In genomic region chr9:37417857-37418618, GRCh38 we compare ENCODE assay signal across 27 cellular contexts. TPM values are rescaled to one million over a fixed set of nuclear protein-coding genes. Genes with fewer than 3 reads are reported as not detected.
DNase-seq lines count a peak whose midpoint lies in the region; ATAC-seq, FAIRE-seq and TF ChIP-seq lines count a peak whose summit lies in the region.
"Had no signal": no experiment of that assay in that cellular context is flagged by ENCODE, and none has a peak within 500 bp of the region (broad histone marks: within the 10 kb centered on the region; RNA-seq: fewer than 3 reads in every experiment).

No MANE protein-coding gene starts in this region.

- H3K27me3 ChIP-seq in Karpas-422 (ENCODE audit: low read length) (no peaks in the 10 kb centered on the region), HepG2 (ENCODE audit: control insufficient read depth in 1 of 2, insufficient read depth in 2 of 2, low read length in 2 of 2) (no peaks in the 10 kb centered on the region), sigmoid colon (no peaks in the 10 kb centered on the region)
- H3K27me3 ChIP-seq: pancreas, suprapubic skin had no signal

- H3K9me3 ChIP-seq in Karpas-422 (ENCODE audit: low read length) (no peaks in the 10 kb centered on the region), HepG2 (ENCODE audit: low read length) (no peaks in the 10 kb centered on the region), sigmoid colon (no peaks in the 10 kb centered on the region)
- H3K9me3 ChIP-seq: pancreas, suprapubic skin had no signal

- DNase-seq in Karpas-422 (no peak), MCF 10A (ENCODE audit: unreplicated experiment) (peak; percentile 18), HepG2 (ENCODE audit: low spot score) (peak; percentile 79), sigmoid colon (no peak), nucleus accumbens (lab: John Stamatoyannopoulos, UW) (no peak)
- no peak for DNase-seq in activated CD8-positive, alpha-beta T cell treated with anti-CD3 and anti-CD28 coated beads, Interleukin-2, amount 10 ng/mL, durations not matched to agents 7 days and 5 days
- DNase-seq: activated CD8-positive, alpha-beta memory T cell treated with anti-CD3 and anti-CD28 coated beads for 24 hours; activated gamma-delta T cell; activated naive CD8-positive, alpha-beta T cell treated with anti-CD3 and anti-CD28 coated beads, Interleukin-2, amount 10 ng/mL, durations not matched to agents 7 days and 5 days; EL; NCI-H1417 treated with DMSO at 0.1 percent for 48 hours; NCI-H774; right cardiac atrium; stimulated activated naive B cell treated with anti-CD40 and anti-IgM and Interleukin-4, amounts not matched to agents 10 μg/mL and 1 μg/mL and 100 μg/mL, for 72 hours had no signal

- 5% methylated on average over 9 of the region's 9 CpGs for WGBS in HepG2 (ENCODE audit: low lambda C conversion rate)
- 88 to 93% methylated on average over 9 of the region's 9 CpGs for WGBS in sigmoid colon, 2 donors

- H3K27ac Mint-ChIP-seq in MCF 10A (ENCODE audit: low read depth, unreplicated experiment): peak overlapping the region; percentile 86
- H3K27ac Mint-ChIP-seq in activated CD8-positive, alpha-beta T cell treated with anti-CD3 and anti-CD28 coated beads, Interleukin-2, amount 10 ng/mL, durations not matched to agents 7 days and 5 days: no peak overlapping the region
- H3K27ac Mint-ChIP-seq: activated naive CD8-positive, alpha-beta T cell treated with anti-CD3 and anti-CD28 coated beads, Interleukin-2, amount 10 ng/mL, durations not matched to agents 7 days and 5 days; dendritic cell treated with granulocyte-macrophage colony-stimulating factor and Interleukin-4, amounts not matched to agents 40 ng/mL and 50 ng/mL, for 4 days; T-helper 1 cell treated with Interleukin-12 subunit alpha and Interleukin-12 subunit beta and Interleukin-4 antibody, amounts not matched to agents 30 μg/mL and 1 μg/mL, for 36 hours had no signal

- no peak overlapping the region for H3K4me3 Mint-ChIP-seq in MCF 10A (ENCODE audit: unreplicated experiment)
- H3K4me3 Mint-ChIP-seq in activated CD8-positive, alpha-beta T cell treated with anti-CD3 and anti-CD28 coated beads, Interleukin-2, amount 10 ng/mL, durations not matched to agents 7 days and 5 days: no peak overlapping the region
- H3K4me3 Mint-ChIP-seq: activated naive CD8-positive, alpha-beta T cell treated with anti-CD3 and anti-CD28 coated beads, Interleukin-2, amount 10 ng/mL, durations not matched to agents 7 days and 5 days; central memory CD8-positive, alpha-beta T cell; dendritic cell treated with granulocyte-macrophage colony-stimulating factor and Interleukin-4, amounts not matched to agents 40 ng/mL and 50 ng/mL, for 4 days; stimulated activated naive B cell treated with anti-CD40 and anti-IgM and Interleukin-4, amounts not matched to agents 10 μg/mL and 1 μg/mL and 100 μg/mL, for 72 hours; T-helper 1 cell treated with Interleukin-12 subunit alpha and Interleukin-12 subunit beta and Interleukin-4 antibody, amounts not matched to agents 30 μg/mL and 1 μg/mL, for 36 hours had no signal

- peaks cover 69% of the 10 kb centered on the region for H3K4me1 ChIP-seq in Karpas-422 (ENCODE audit: low read length)
- H3K4me1 ChIP-seq in HepG2 (ENCODE audit: insufficient read depth, low read length): peaks cover 63% of the 10 kb centered on the region
- H3K4me1 ChIP-seq in sigmoid colon: peaks cover 0 to 22% (median 16%) of the 10 kb centered on the region in 4 donors

- BruUV-seq in MCF 10A (replicated peaks; lab: Mats Ljungman, UMichigan): no TSS peak
- TSS peak; percentile 69 for BruUV-seq in HepG2 (replicated peaks; lab: Mats Ljungman, UMichigan)

- intact Hi-C loops in MCF 10A (cut with micrococcal nuclease) (loop anchor here (10.0 kb wide), 1 partner anchor 423 kb away; no protein-coding TSS in a partner anchor), HepG2 (cut with micrococcal nuclease; ENCODE audit: unreplicated experiment) (loop anchor here (5.0 kb wide), 1 partner anchor 551 kb away; no protein-coding TSS in a partner anchor), sigmoid colon (cut with DNase I) (no loop called here)

- FAIRE-seq in HepG2 (lab: Jason Lieb, UNC): peak; percentile 72
- FAIRE-seq: astrocyte, GM12878, H54, pancreas, TTC549 had no signal

- POLR2A ChIA-PET in MCF 10A (lab: Yijun Ruan, JAX) (interaction anchor here (0.6 to 3.0 kb wide), 5 partner anchors 12 to 103 kb away, joined by 3 to 14 read pairs (median 4); partner anchors contain the start of gene ZBTB5), HepG2 (lab: Yijun Ruan, JAX) (interaction anchor here (2.6 to 3.0 kb wide), 2 partner anchors 13 to 48 kb away, joined by 16 to 20 read pairs; partner anchors contain the start of gene ZBTB5)
- POLR2A ChIA-PET in activated CD8-positive, alpha-beta T cell treated with anti-CD3 and anti-CD28 coated beads, Interleukin-2, amount 10 ng/mL, durations not matched to agents 7 days and 5 days (lab: Charles Lee): interaction anchor here (0.8 kb wide), 1 partner anchor 46 kb away, joined by 4 read pairs; no protein-coding TSS in a partner anchor

- H3K27ac ChIP-seq in Karpas-422 (ENCODE audit: low read length) (peak overlapping the region; percentile 81), HepG2 (ENCODE audit: extremely low read length, insufficient read depth, low read length) (peak overlapping the region; percentile 43), sigmoid colon (no peak overlapping the region)
- H3K27ac ChIP-seq: pancreas, SK-N-MC, suprapubic skin had no signal

- H3K4me3 ChIP-seq in Karpas-422 (ENCODE audit: low read length) (peak overlapping the region; percentile 12; the same call in 1 of the 2 replicates), HepG2 (replicated peaks in 1 of 3; ENCODE audit: insufficient read depth in 1 of 3, low read depth in 2 of 3, low read length in 3 of 3) (peak overlapping the region; percentile 17 to 56 (median 35); a peak in 5 of 6 replicates), sigmoid colon (no peak overlapping the region)
- H3K4me3 ChIP-seq: GM12878, pancreas, SK-N-MC, suprapubic skin had no signal

- H3K9me2 ChIP-seq in Karpas-422 (replicated peaks; ENCODE audit: insufficient read depth, low read length): no peaks in the 10 kb centered on the region

- no peaks in the 10 kb centered on the region for H3K27me3 Mint-ChIP-seq in MCF 10A (ENCODE audit: insufficient read depth, unreplicated experiment)
- H3K27me3 Mint-ChIP-seq in activated CD8-positive, alpha-beta T cell treated with anti-CD3 and anti-CD28 coated beads, Interleukin-2, amount 10 ng/mL, durations not matched to agents 7 days and 5 days (ENCODE audit: low read depth): peaks cover 3% of the 10 kb centered on the region
- H3K27me3 Mint-ChIP-seq: stimulated activated naive B cell treated with anti-CD40 and anti-IgM and Interleukin-4, amounts not matched to agents 10 μg/mL and 1 μg/mL and 100 μg/mL, for 72 hours had no signal

- no peak for TF ChIP-seq POLR2A in HepG2 (IDR thresholded peaks at IDR 0.05; ENCODE audit: insufficient read depth in 1 of 2, low read depth in 2 of 2, low read length in 2 of 2)
- no peak for TF ChIP-seq POLR2A in sigmoid colon (IDR thresholded peaks at IDR 0.05)

- no peaks in the 10 kb centered on the region for H4K20me1 ChIP-seq in Karpas-422 (ENCODE audit: insufficient read depth, low read depth, low read length)
- H4K20me1 ChIP-seq in HepG2 (ENCODE audit: insufficient read depth, low read length): no peaks in the 10 kb centered on the region

- peak; percentile 39 for ATAC-seq in HepG2
- ATAC-seq in activated CD8-positive, alpha-beta T cell treated with anti-CD3 and anti-CD28 coated beads, Interleukin-2, amount 10 ng/mL, durations not matched to agents 7 days and 5 days: no peak
- ATAC-seq in SK-N-SH treated with all-trans-retinoic acid at 6 μM for 48 hours: no peak
- ATAC-seq: activated CD4-positive, CD25-positive, alpha-beta regulatory T cell treated with anti-CD3 and anti-CD28 coated beads, Interleukin-2, amount 50 U/mL, for 24 hours; GM12878; right cardiac atrium; stimulated activated naive B cell treated with anti-CD40 and anti-IgM and Interleukin-4, amounts not matched to agents 10 μg/mL and 1 μg/mL and 100 μg/mL, for 72 hours had no signal

- in situ Hi-C loops in HepG2 (cut with HindIII; ENCODE audit: extremely low pct_ligation_motif_present, low pct_unique_long_range_greater_than_20kb): no loop called here

- H3K9me3 Mint-ChIP-seq in MCF 10A (ENCODE audit: unreplicated experiment): no peaks in the 10 kb centered on the region
- no peaks in the 10 kb centered on the region for H3K9me3 Mint-ChIP-seq in activated CD8-positive, alpha-beta T cell treated with anti-CD3 and anti-CD28 coated beads, Interleukin-2, amount 10 ng/mL, durations not matched to agents 7 days and 5 days (ENCODE audit: insufficient read depth)
- H3K9me3 Mint-ChIP-seq: activated naive CD8-positive, alpha-beta T cell treated with anti-CD3 and anti-CD28 coated beads, Interleukin-2, amount 10 ng/mL, durations not matched to agents 7 days and 5 days; central memory CD8-positive, alpha-beta T cell; dendritic cell treated with granulocyte-macrophage colony-stimulating factor and Interleukin-4, amounts not matched to agents 40 ng/mL and 50 ng/mL, for 4 days; nephron; stimulated activated naive B cell treated with anti-CD40 and anti-IgM and Interleukin-4, amounts not matched to agents 10 μg/mL and 1 μg/mL and 100 μg/mL, for 72 hours; T-helper 1 cell treated with Interleukin-12 subunit alpha and Interleukin-12 subunit beta and Interleukin-4 antibody, amounts not matched to agents 30 μg/mL and 1 μg/mL, for 36 hours had no signal

- H3K9ac ChIP-seq in Karpas-422 (ENCODE audit: low read length) (peak overlapping the region; percentile 40), HepG2 (ENCODE audit: insufficient read depth, low read depth, low read length) (peak overlapping the region; percentile 41)

- TF ChIP-seq RAD21 in HepG2 (CRISPR knock-in tag; IDR thresholded peaks at IDR 0.05): no peak

- TF ChIP-seq EP300 in HepG2 (IDR thresholded peaks at IDR 0.05; ENCODE audit: low read depth in 2 of 2, low read length in 2 of 2): no peak
- no peak for TF ChIP-seq EP300 in HepG2 (CRISPR knock-in tag; IDR thresholded peaks at IDR 0.05; ENCODE audit: borderline replicate concordance)
- no peak for TF ChIP-seq EP300 in sigmoid colon (IDR thresholded peaks at IDR 0.05)

- peaks cover 13% of the 10 kb centered on the region for H3K79me2 ChIP-seq in Karpas-422 (ENCODE audit: low read length)
- peaks cover 5% of the 10 kb centered on the region for H3K79me2 ChIP-seq in HepG2 (ENCODE audit: insufficient read depth, low read length)

- peaks cover 38% of the 10 kb centered on the region for H3K4me1 Mint-ChIP-seq in MCF 10A (ENCODE audit: insufficient read depth, unreplicated experiment)
- H3K4me1 Mint-ChIP-seq in activated CD8-positive, alpha-beta T cell treated with anti-CD3 and anti-CD28 coated beads, Interleukin-2, amount 10 ng/mL, durations not matched to agents 7 days and 5 days (ENCODE audit: low read depth): peaks cover 17% of the 10 kb centered on the region

- no peaks in the 10 kb centered on the region for H3K36me3 Mint-ChIP-seq in MCF 10A (ENCODE audit: insufficient read depth, unreplicated experiment)
- H3K36me3 Mint-ChIP-seq in activated CD8-positive, alpha-beta T cell treated with anti-CD3 and anti-CD28 coated beads, Interleukin-2, amount 10 ng/mL, durations not matched to agents 7 days and 5 days (ENCODE audit: low read depth): no peaks in the 10 kb centered on the region
- H3K36me3 Mint-ChIP-seq: activated naive CD8-positive, alpha-beta T cell treated with anti-CD3 and anti-CD28 coated beads, Interleukin-2, amount 10 ng/mL, durations not matched to agents 7 days and 5 days had no signal

- CTCF ChIA-PET in MCF 10A (lab: Yijun Ruan, JAX): interaction anchor here (0.6 to 1.4 kb wide), 3 partner anchors 51 to 1252 kb away, joined by 3 to 4 read pairs (median 3); no protein-coding TSS in a partner anchor
- CTCF ChIA-PET in HepG2 (lab: Yijun Ruan, JAX; ENCODE audit: low intra/inter-chr PET ratio, low total read pairs): no interaction called here
- CTCF ChIA-PET in activated CD8-positive, alpha-beta T cell treated with anti-CD3 and anti-CD28 coated beads, Interleukin-2, amount 10 ng/mL, durations not matched to agents 7 days and 5 days (lab: Charles Lee): interaction anchor here (1.3 kb wide), 1 partner anchor 545 kb away, joined by 4 read pairs; no protein-coding TSS in a partner anchor

- H3K4me2 ChIP-seq in Karpas-422 (ENCODE audit: low read depth, low read length, poor library complexity, severe bottlenecking): peak overlapping the region; percentile 48
- peak overlapping the region; percentile 82 for H3K4me2 ChIP-seq in HepG2 (ENCODE audit: low read depth, low read length)

- H3K36me3 ChIP-seq in Karpas-422 (ENCODE audit: insufficient read depth, low read length): no peaks in the 10 kb centered on the region
- no peaks in the 10 kb centered on the region for H3K36me3 ChIP-seq in HepG2 (replicated peaks in 1 of 2; ENCODE audit: control insufficient read depth in 1 of 2, insufficient read depth in 2 of 2, low read length in 2 of 2)
- no peaks in the 10 kb centered on the region for H3K36me3 ChIP-seq in sigmoid colon
- H3K36me3 ChIP-seq: pancreas, suprapubic skin had no signal

- H2AFZ ChIP-seq in Karpas-422 (ENCODE audit: low read length) (no peak overlapping the region), HepG2 (ENCODE audit: low read length) (peak overlapping the region; percentile 36)

- TF ChIP-seq CTCF in MCF 10A (IDR thresholded peaks at IDR 0.05; ENCODE audit: unreplicated experiment) (no peak), HepG2 (CRISPR knock-in tag; IDR thresholded peaks at IDR 0.05) (no peak), sigmoid colon (IDR thresholded peaks at IDR 0.05) (no peak)

RNA-seq across cellular contexts. Expression of gene GRHPR, which starts 4.5 kb away (rescaled TPM):
- 234 and 345 TPM in 2 replicates for total RNA-seq in Karpas-422 (2014; rRNA removed; shearing (Covaris generic); ENCODE audit: low replicate concordance)
- 114 and 121 TPM in 2 replicates for total RNA-seq in MCF 10A (2022)
- total RNA-seq in HepG2 (2016; rRNA removed; fragmentation: Illumina TruSeq; extraction: Trizol): 115 and 127 TPM in 2 replicates
- total RNA-seq in HepG2 (2016; cell fraction: cytosol; rRNA removed; fragmentation: Illumina TruSeq; extraction: Trizol; ENCODE audit: low read depth): 58.9 and 75.1 TPM in 2 replicates
- 119 and 128 TPM in 2 replicates for total RNA-seq in HepG2 (2016; cell fraction: insoluble cytoplasmic fraction; rRNA removed; fragmentation: Illumina TruSeq; extraction: Trizol)
- total RNA-seq in HepG2 (2016; cell fraction: membrane; rRNA removed; fragmentation: Illumina TruSeq; extraction: Trizol): 66.5 and 84.7 TPM in 2 replicates
- total RNA-seq in HepG2 (2016; cell fraction: nucleus; rRNA removed; fragmentation: Illumina TruSeq; extraction: Trizol): 73.9 and 76.5 TPM in 2 replicates
- 113 and 127 TPM in 2 replicates for polyA plus RNA-seq in HepG2 (2011; rRNA removed)
- polyA plus RNA-seq in HepG2 (2011; cell fraction: cytosol; rRNA removed): 126 and 161 TPM in 2 replicates
- polyA plus RNA-seq in HepG2 (2011; cell fraction: nucleus; rRNA removed): 121 and 122 TPM in 2 replicates
- polyA plus RNA-seq in HepG2 (2012): 66.2 and 76.0 TPM in 2 replicates
- polyA plus RNA-seq in HepG2 (2016; cell fraction: cytosol; fragmentation: Illumina TruSeq; extraction: Trizol; ENCODE audit: low read depth): 48.7 and 72.2 TPM in 2 replicates
- polyA plus RNA-seq in HepG2 (2016; cell fraction: insoluble cytoplasmic fraction; fragmentation: Illumina TruSeq; extraction: Trizol; ENCODE audit: low read depth): 135 and 143 TPM in 2 replicates
- polyA plus RNA-seq in HepG2 (2016; cell fraction: membrane; fragmentation: Illumina TruSeq; extraction: Trizol; ENCODE audit: low read depth): 58.4 and 72.9 TPM in 2 replicates
- 111 and 117 TPM in 2 replicates for polyA plus RNA-seq in HepG2 (2016; cell fraction: nucleus; fragmentation: Illumina TruSeq; extraction: Trizol; ENCODE audit: insufficient read depth, low read depth)
- 126 and 157 TPM in 2 replicates for polyA minus RNA-seq in HepG2 (2011; rRNA and poly(A)+ RNA removed; ENCODE audit: low replicate concordance)
- 42.8 and 47.7 TPM in 2 replicates for polyA minus RNA-seq in HepG2 (2011; cell fraction: cytosol; rRNA and poly(A)+ RNA removed)
- 54.1 and 61.8 TPM in 2 replicates for polyA minus RNA-seq in HepG2 (2011; cell fraction: nucleus; rRNA and poly(A)+ RNA removed)
- total RNA-seq in activated CD8-positive, alpha-beta T cell treated with anti-CD3 and anti-CD28 coated beads, Interleukin-2, amount 10 ng/mL, durations not matched to agents 7 days and 5 days: 10 to 100 TPM; 57.8 to 62.3 TPM
- 100 to 1,000 TPM; 127 to 165 (median 157) TPM for total RNA-seq in sigmoid colon
- polyA plus RNA-seq in sigmoid colon: 10 to 100 TPM; 84.1 to 94.9 (median 88.8) TPM

RNA-seq across cellular contexts. Expression of gene ZBTB5, which starts 47.2 kb away (rescaled TPM):
- 24.6 and 31.3 TPM in 2 replicates for total RNA-seq in Karpas-422 (2014; rRNA removed; shearing (Covaris generic); ENCODE audit: low replicate concordance)
- 8.9 and 9.0 TPM in 2 replicates for total RNA-seq in MCF 10A (2022)
- 12.5 and 15.2 TPM in 2 replicates for total RNA-seq in HepG2 (2016; rRNA removed; fragmentation: Illumina TruSeq; extraction: Trizol)
- total RNA-seq in HepG2 (2016; cell fraction: cytosol; rRNA removed; fragmentation: Illumina TruSeq; extraction: Trizol; ENCODE audit: low read depth): 0.81 and 0.88 TPM in 2 replicates
- total RNA-seq in HepG2 (2016; cell fraction: insoluble cytoplasmic fraction; rRNA removed; fragmentation: Illumina TruSeq; extraction: Trizol): 12.4 and 14.4 TPM in 2 replicates
- 5.8 and 6.1 TPM in 2 replicates for total RNA-seq in HepG2 (2016; cell fraction: membrane; rRNA removed; fragmentation: Illumina TruSeq; extraction: Trizol)
- total RNA-seq in HepG2 (2016; cell fraction: nucleus; rRNA removed; fragmentation: Illumina TruSeq; extraction: Trizol): 11.2 and 13.3 TPM in 2 replicates
- polyA plus RNA-seq in HepG2 (2011; rRNA removed): 19.7 and 20.5 TPM in 2 replicates
- 14.8 and 16.3 TPM in 2 replicates for polyA plus RNA-seq in HepG2 (2011; cell fraction: cytosol; rRNA removed)
- 25.4 and 27.5 TPM in 2 replicates for polyA plus RNA-seq in HepG2 (2011; cell fraction: nucleus; rRNA removed)
- 10.3 and 11.9 TPM in 2 replicates for polyA plus RNA-seq in HepG2 (2012)
- 0.35 and 0.64 TPM in 2 replicates for polyA plus RNA-seq in HepG2 (2016; cell fraction: cytosol; fragmentation: Illumina TruSeq; extraction: Trizol; ENCODE audit: low read depth)
- 11.5 and 11.7 TPM in 2 replicates for polyA plus RNA-seq in HepG2 (2016; cell fraction: insoluble cytoplasmic fraction; fragmentation: Illumina TruSeq; extraction: Trizol; ENCODE audit: low read depth)
- polyA plus RNA-seq in HepG2 (2016; cell fraction: membrane; fragmentation: Illumina TruSeq; extraction: Trizol; ENCODE audit: low read depth): 3.5 and 4.3 TPM in 2 replicates
- polyA plus RNA-seq in HepG2 (2016; cell fraction: nucleus; fragmentation: Illumina TruSeq; extraction: Trizol; ENCODE audit: insufficient read depth, low read depth): 16.5 and 19.6 TPM in 2 replicates
- 29.3 and 36.6 TPM in 2 replicates for polyA minus RNA-seq in HepG2 (2011; rRNA and poly(A)+ RNA removed; ENCODE audit: low replicate concordance)
- 11.4 and 13.4 TPM in 2 replicates for polyA minus RNA-seq in HepG2 (2011; cell fraction: cytosol; rRNA and poly(A)+ RNA removed)
- 23.9 and 25.2 TPM in 2 replicates for polyA minus RNA-seq in HepG2 (2011; cell fraction: nucleus; rRNA and poly(A)+ RNA removed)
- total RNA-seq in activated CD8-positive, alpha-beta T cell treated with anti-CD3 and anti-CD28 coated beads, Interleukin-2, amount 10 ng/mL, durations not matched to agents 7 days and 5 days: 1 to 10 TPM; 9.2 to 9.4 TPM
- 10 to 100 TPM in 2 of 4 donors, 1 to 10 TPM in 2; 7.2 to 11.1 (median 10.2) TPM for total RNA-seq in sigmoid colon
- polyA plus RNA-seq in sigmoid colon: 1 to 10 TPM; 3.6 to 7.7 (median 4.4) TPM

Comparison
In these comparisons a context has a peak if more than half of its experiments do, and no peak if none do; other contexts are left out.
1. DNase-seq: peak in MCF 10A (single experiment) and HepG2 (single experiment); none in Karpas-422 (single experiment), activated CD8-positive, alpha-beta T cell treated with anti-CD3 and anti-CD28 coated beads, Interleukin-2, amount 10 ng/mL, durations not matched to agents 7 days and 5 days (single experiment), sigmoid colon (single experiment) and nucleus accumbens (0 of 56).
2. H3K27ac ChIP-seq: peak in Karpas-422 (single experiment) and HepG2 (single experiment); none in sigmoid colon (0 of 4).
3. H3K4me3 ChIP-seq: peak in Karpas-422 (single experiment) and HepG2 (3 of 3); none in sigmoid colon (0 of 4).